ENCODE assay signal across 26 cellular contexts in the genomic region with DNA sequence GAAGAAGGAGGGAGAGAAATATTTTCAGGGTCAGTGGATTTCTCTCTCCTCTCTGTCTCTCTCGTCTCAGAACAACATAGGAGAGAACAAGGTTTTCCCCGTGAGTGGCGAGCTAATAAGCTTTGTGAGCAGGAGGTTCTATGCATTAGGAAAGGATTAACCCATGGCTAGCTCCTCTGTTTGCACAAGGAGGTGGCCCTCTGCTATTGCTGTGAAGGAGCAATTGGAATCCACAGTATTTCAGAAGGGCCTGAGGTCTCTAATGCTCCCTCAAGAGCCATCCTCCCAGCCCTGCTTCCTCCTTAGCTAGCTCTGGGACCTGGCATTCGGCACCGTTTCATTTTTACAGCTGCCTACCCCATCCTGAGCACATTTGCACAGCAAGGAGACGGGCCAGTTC.
DNase-seq lines count a peak whose midpoint lies in the region; TF ChIP-seq lines count a peak whose summit lies in the region.
"Had no signal": no experiment of that assay in that cellular context is flagged by ENCODE, and none has a peak within 500 bp of the region (broad histone marks: within the 10 kb centered on the region; RNA-seq: fewer than 3 reads in every experiment).

No MANE protein-coding gene starts in this region.

- no peak for TF ChIP-seq CTCF in glutamatergic neuron (IDR thresholded peaks at IDR 0.05; ENCODE audit: partially characterized antibody, unreplicated experiment)
- TF ChIP-seq CTCF in foreskin fibroblast (IDR thresholded peaks at IDR 0.05; ENCODE audit: low read depth, low read length), result no peak

- DNase-seq in NCI-H1694 treated with DMSO at 0.1 percent for 48 hours (lab: John Stamatoyannopoulos, UW) (peak; percentile 5), NCI-H1694 (lab: John Stamatoyannopoulos, UW) (no peak), NCI-H82 treated with DMSO at 0.1 percent for 48 hours (lab: John Stamatoyannopoulos, UW; ENCODE audit: unreplicated experiment) (peak; percentile 96), glutamatergic neuron (no peak), retina (peak; percentile 53), foreskin fibroblast (no peak), Karpas-422 (no peak), NCI-H1092 (lab: John Stamatoyannopoulos, UW) (no peak)
- DNase-seq: activated CD4-positive, alpha-beta T cell treated with anti-CD3 and anti-CD28 coated beads, Interleukin-2, amount 50 U/mL, for 1 hour; activated CD8-positive, alpha-beta memory T cell treated with anti-CD3 and anti-CD28 coated beads, Interleukin-2, amount 10 ng/mL, durations not matched to agents 7 days and 5 days; activated naive CD8-positive, alpha-beta T cell treated with anti-CD3 and anti-CD28 coated beads, Interleukin-2, amount 50 U/mL, for 24 hours; activated T-cell treated with anti-CD3 and anti-CD28 coated beads, Interleukin-2, amount 50 U/mL, for 48 hours; brain microvascular endothelial cell; CD4-positive, alpha-beta T cell; GOT3; head of caudate nucleus; kidney; NCI-H1930; NCI-H2227 treated with DMSO at 0.1 percent for 48 hours; psoas muscle; SHP77 had no signal

- H3K27ac ChIP-seq in Karpas-422 (ENCODE audit: low read length), result no peak overlapping the region
- H3K27ac ChIP-seq: 22Rv1, brain microvascular endothelial cell, neutrophil, psoas muscle, VCaP had no signal

- peaks cover 22% of the 10 kb centered on the region for H3K9me3 ChIP-seq in Karpas-422 (ENCODE audit: low read length)
- H3K9me3 ChIP-seq: psoas muscle had no signal

- no peaks in the 10 kb centered on the region for H3K79me2 ChIP-seq in Karpas-422 (ENCODE audit: low read length)

- H3K27me3 Mint-ChIP-seq in glutamatergic neuron (ENCODE audit: unreplicated experiment), result peaks cover 6% of the 10 kb centered on the region
- H3K27me3 Mint-ChIP-seq: activated CD8-positive, alpha-beta memory T cell treated with anti-CD3 and anti-CD28 coated beads, Interleukin-2, amount 10 ng/mL, durations not matched to agents 7 days and 5 days; activated naive CD8-positive, alpha-beta T cell treated with anti-CD3 and anti-CD28 coated beads, Interleukin-2, amount 50 U/mL, for 24 hours; CD4-positive, alpha-beta T cell; stimulated activated naive CD8-positive, alpha-beta T cell treated with anti-CD3 and anti-CD28 coated beads, Interleukin-15, Interleukin-2, amounts not matched to agents 100 ng/mL and 50 ng/mL, for 24 hours had no signal

- peak overlapping the region; percentile 13 for H3K27ac Mint-ChIP-seq in glutamatergic neuron (ENCODE audit: unreplicated experiment)
- H3K27ac Mint-ChIP-seq: activated CD8-positive, alpha-beta memory T cell treated with anti-CD3 and anti-CD28 coated beads, Interleukin-2, amount 10 ng/mL, durations not matched to agents 7 days and 5 days; activated naive CD8-positive, alpha-beta T cell treated with anti-CD3 and anti-CD28 coated beads, Interleukin-2, amount 50 U/mL, for 24 hours; CD4-positive, alpha-beta T cell; stimulated activated naive CD8-positive, alpha-beta T cell treated with anti-CD3 and anti-CD28 coated beads, Interleukin-15, Interleukin-2, amounts not matched to agents 100 ng/mL and 50 ng/mL, for 24 hours had no signal

- no peak overlapping the region for H3K4me2 ChIP-seq in Karpas-422 (ENCODE audit: low read depth, low read length, poor library complexity, severe bottlenecking)

- H3K9me3 Mint-ChIP-seq in glutamatergic neuron (ENCODE audit: unreplicated experiment), result peaks cover 6% of the 10 kb centered on the region
- H3K9me3 Mint-ChIP-seq: activated naive CD8-positive, alpha-beta T cell treated with anti-CD3 and anti-CD28 coated beads, Interleukin-2, amount 50 U/mL, for 24 hours; CD4-positive, alpha-beta T cell; stimulated activated naive CD8-positive, alpha-beta T cell treated with anti-CD3 and anti-CD28 coated beads, Interleukin-15, Interleukin-2, amounts not matched to agents 100 ng/mL and 50 ng/mL, for 24 hours had no signal

- H3K4me1 ChIP-seq in Karpas-422 (ENCODE audit: low read length), result no peaks in the 10 kb centered on the region

- no peaks in the 10 kb centered on the region for H4K20me1 ChIP-seq in Karpas-422 (ENCODE audit: insufficient read depth, low read depth, low read length)

- H3K4me3 ChIP-seq in foreskin fibroblast (ENCODE audit: low read depth in 1 of 2, low read length in 2 of 2), result no peak overlapping the region
- no peak overlapping the region for H3K4me3 ChIP-seq in Karpas-422 (ENCODE audit: low read length)
- H3K4me3 ChIP-seq: GM12878, psoas muscle had no signal

- no peaks in the 10 kb centered on the region for H3K27me3 ChIP-seq in Karpas-422 (ENCODE audit: low read length)
- H3K27me3 ChIP-seq: brain microvascular endothelial cell, neutrophil had no signal

- no peak overlapping the region for H3K9ac ChIP-seq in Karpas-422 (ENCODE audit: low read length)

- no peaks in the 10 kb centered on the region for H3K36me3 Mint-ChIP-seq in glutamatergic neuron (ENCODE audit: unreplicated experiment)
- H3K36me3 Mint-ChIP-seq: activated CD8-positive, alpha-beta memory T cell treated with anti-CD3 and anti-CD28 coated beads, Interleukin-2, amount 10 ng/mL, durations not matched to agents 7 days and 5 days had no signal

- H3K9me2 ChIP-seq in Karpas-422 (replicated peaks; ENCODE audit: insufficient read depth, low read length), result no peaks in the 10 kb centered on the region

- H3K36me3 ChIP-seq in Karpas-422 (ENCODE audit: insufficient read depth, low read length), result no peaks in the 10 kb centered on the region
- H3K36me3 ChIP-seq: brain microvascular endothelial cell, neutrophil had no signal

- no peak overlapping the region for H3K4me3 Mint-ChIP-seq in glutamatergic neuron (ENCODE audit: unreplicated experiment)
- H3K4me3 Mint-ChIP-seq: activated CD8-positive, alpha-beta memory T cell treated with anti-CD3 and anti-CD28 coated beads, Interleukin-2, amount 10 ng/mL, durations not matched to agents 7 days and 5 days; activated naive CD8-positive, alpha-beta T cell treated with anti-CD3 and anti-CD28 coated beads, Interleukin-2, amount 50 U/mL, for 24 hours; CD4-positive, alpha-beta T cell; stimulated activated naive CD8-positive, alpha-beta T cell treated with anti-CD3 and anti-CD28 coated beads, Interleukin-15, Interleukin-2, amounts not matched to agents 100 ng/mL and 50 ng/mL, for 24 hours had no signal

- peaks cover 51% of the 10 kb centered on the region for H3K4me1 Mint-ChIP-seq in glutamatergic neuron (ENCODE audit: low read depth, unreplicated experiment)
- H3K4me1 Mint-ChIP-seq: activated CD8-positive, alpha-beta memory T cell treated with anti-CD3 and anti-CD28 coated beads, Interleukin-2, amount 10 ng/mL, durations not matched to agents 7 days and 5 days; activated naive CD8-positive, alpha-beta T cell treated with anti-CD3 and anti-CD28 coated beads, Interleukin-2, amount 50 U/mL, for 24 hours had no signal

- H2AFZ ChIP-seq in Karpas-422 (ENCODE audit: low read length), result no peak overlapping the region

Comparison
In these comparisons a context has a peak if more than half of its experiments do, and no peak if none do; other contexts are left out.
1. DNase-seq: peak in NCI-H1694 treated with DMSO at 0.1 percent for 48 hours (single experiment), NCI-H82 treated with DMSO at 0.1 percent for 48 hours (single experiment) and retina (single experiment); none in NCI-H1694 (single experiment), glutamatergic neuron (single experiment), foreskin fibroblast (0 of 2), Karpas-422 (single experiment) and NCI-H1092 (single experiment).